ENCODE assay signal across 8 cellular contexts in genomic region chr18:52903858-52904257, GRCh38.
DNase-seq lines count a peak whose midpoint lies in the region; ATAC-seq and TF ChIP-seq lines count a peak whose summit lies in the region.

No MANE protein-coding gene starts in this region.

- no peaks in the 10 kb centered on the region for H3K9me3 ChIP-seq in psoas muscle
- H3K9me3 ChIP-seq in effector memory CD4-positive, alpha-beta T cell (ENCODE audit: control insufficient read depth, low read length): no peaks in the 10 kb centered on the region

- DNase-seq in AG08395 (ENCODE audit: low spot score): peak; percentile 1
- peak; percentile 4 for DNase-seq in GM13977 (ENCODE audit: low spot score)
- peak; percentile 87 for DNase-seq in NCI-H69 (lab: John Stamatoyannopoulos, UW)
- peak in 7 of 10 donors; percentile 33 to 74 (median 51) for DNase-seq in dorsolateral prefrontal cortex
- no peak for DNase-seq in psoas muscle
- DNase-seq in effector memory CD4-positive, alpha-beta T cell: no peak

- ATAC-seq in psoas muscle (no peak), HG03196 (IDR thresholded peaks at IDR 0.05; ENCODE audit: unreplicated experiment) (no peak), HG02610 (IDR thresholded peaks at IDR 0.05; ENCODE audit: unreplicated experiment) (no peak)

- H3K4me3 ChIP-seq in dorsolateral prefrontal cortex (no peak overlapping the region), psoas muscle (no peak overlapping the region)
- no peak overlapping the region for H3K4me3 ChIP-seq in effector memory CD4-positive, alpha-beta T cell (ENCODE audit: insufficient read depth, low read depth, low read length, poor library complexity, severe bottlenecking)

- no peaks in the 10 kb centered on the region for H3K4me1 ChIP-seq in psoas muscle
- H3K4me1 ChIP-seq in effector memory CD4-positive, alpha-beta T cell (ENCODE audit: control insufficient read depth, insufficient read depth, low read length, poor library complexity, severe bottlenecking): no peaks in the 10 kb centered on the region

- no peaks in the 10 kb centered on the region for H3K36me3 ChIP-seq in psoas muscle (ENCODE audit: insufficient read depth in 1 of 2, low read depth in 1 of 2)
- no peaks in the 10 kb centered on the region for H3K36me3 ChIP-seq in effector memory CD4-positive, alpha-beta T cell (ENCODE audit: control insufficient read depth, insufficient read depth, low read length)

- H3K27me3 ChIP-seq in dorsolateral prefrontal cortex (no peaks in the 10 kb centered on the region), psoas muscle (ENCODE audit: insufficient read depth in 3 of 3, low read length in 2 of 3) (no peaks in the 10 kb centered on the region)
- H3K27me3 ChIP-seq in effector memory CD4-positive, alpha-beta T cell (replicated peaks; ENCODE audit: control insufficient read depth, insufficient read depth, low read length, poor library complexity, severe bottlenecking): no peaks in the 10 kb centered on the region

- WGBS in psoas muscle, 3 donors: 10 to 17% (median 15%) methylated on average over 3 of the region's 3 CpGs

- intact Hi-C loops in dorsolateral prefrontal cortex (cut with DNase I) (loop anchor here in 1 of 2 donors (10.0 kb wide), 1 partner anchor 189 kb away; no protein-coding TSS in a partner anchor), psoas muscle (cut with DNase I) (no loop called here)

- TF ChIP-seq CTCF in GM13977 (IDR thresholded peaks at IDR 0.05; ENCODE audit: extremely low read depth, insufficient read depth, missing control alignments): peak; percentile 58
- TF ChIP-seq CTCF in dorsolateral prefrontal cortex (IDR thresholded peaks at IDR 0.05 in 54 of 56, conservative IDR thresholded peaks at IDR 0.05 in 2 of 56; ENCODE audit: low read depth in 1 of 56, partially characterized antibody in 56 of 56): peak; percentile 56 to 86 (median 72)
- peak; percentile 22 for TF ChIP-seq CTCF in psoas muscle (IDR thresholded peaks at IDR 0.05)

- H3K27ac ChIP-seq in dorsolateral prefrontal cortex (no peak overlapping the region), psoas muscle (no peak overlapping the region)
- no peak overlapping the region for H3K27ac ChIP-seq in effector memory CD4-positive, alpha-beta T cell (ENCODE audit: insufficient read depth, low read length, poor library complexity, severe bottlenecking)

- in situ Hi-C loops in GM13977 (cut with MboI; ENCODE audit: low pct_unique_long_range_greater_than_20kb, low sequenced_read_pairs, unreplicated experiment): no loop called here

Comparison
In these comparisons a context has a peak if more than half of its experiments do, and no peak if none do; other contexts are left out.
1. DNase-seq: peak in AG08395 (single experiment), GM13977 (single experiment), NCI-H69 (single experiment) and dorsolateral prefrontal cortex (7 of 10); none in psoas muscle (0 of 2) and effector memory CD4-positive, alpha-beta T cell (0 of 3).
2. CTCF ChIP-seq: peak in every context shown above with its lines; median percentile 72 in dorsolateral prefrontal cortex; 58 in GM13977; 22 in psoas muscle.